In the genomic region with DNA sequence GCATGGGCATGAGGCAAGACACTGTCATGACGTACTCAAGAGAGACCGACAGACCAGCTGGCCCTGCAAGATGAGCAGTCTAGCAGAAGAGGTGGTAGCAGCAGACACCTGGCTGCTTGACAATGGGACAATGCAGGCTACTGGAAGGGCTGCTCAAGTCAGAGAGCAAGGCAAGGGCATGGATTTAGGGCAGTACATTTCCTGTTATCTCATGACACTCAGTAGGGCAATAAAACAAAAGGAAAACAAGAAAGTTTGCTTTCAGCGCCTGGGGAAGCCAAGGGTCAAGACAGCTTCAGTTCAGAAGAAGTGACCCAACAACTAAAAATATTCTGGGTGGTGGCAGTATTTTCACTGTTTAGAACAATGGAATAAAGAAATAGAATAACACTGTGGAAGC, we compare ENCODE assay signal across 23 cellular contexts.
"Had no signal": no experiment of that assay in that cellular context is flagged by ENCODE, and none has a peak within 500 bp of the region (broad histone marks: within the 10 kb centered on the region; RNA-seq: fewer than 3 reads in every experiment).

No MANE protein-coding gene starts in this region.

- H3K36me3 Mint-ChIP-seq: immature natural killer cell, natural killer cell, neural progenitor cell had no signal

- DNase-seq: cortex of kidney; effector memory CD8-positive, alpha-beta T cell; erythroblast; esophagus squamous epithelium; foreskin melanocyte; hypothalamus; immature natural killer cell; islet precursor cell; kidney glomerular epithelial cell; left ventricle myocardium superior; lower lobe of right lung; natural killer cell; stimulated activated CD4-positive, alpha-beta T cell treated with anti-CD3 and anti-CD28 coated beads, Interleukin-12 subunit alpha, Interleukin-12 subunit beta, amount 100 ng/mL, for 4 hours; stimulated activated CD4-positive, alpha-beta T cell treated with anti-CD3 and anti-CD28 coated beads, Interleukin-1b, Interleukin-23, amount 100 ng/mL, for 48 hours; stimulated activated CD4-positive, alpha-beta T cell treated with anti-CD3 and anti-CD28 coated beads, Interleukin-4, amount 100 ng/mL, for 1 hour; stimulated activated CD8-positive, alpha-beta memory T cell treated with anti-CD3 and anti-CD28 coated beads, Interleukin-4, amount 100 ng/mL, for 48 hours; stimulated activated naive CD4-positive, alpha-beta T cell treated with Interleukin-2 at 50 U/mL for 16 hours; stomach; thyroid gland; trophoblast cell had no signal

- ATAC-seq: effector memory CD8-positive, alpha-beta T cell; left ventricle myocardium superior; lower lobe of right lung; natural killer cell; sciatic nerve had no signal

- H3K9me3 Mint-ChIP-seq: neural progenitor cell had no signal

- H3K27ac Mint-ChIP-seq: effector memory CD8-positive, alpha-beta T cell; immature natural killer cell; natural killer cell; neural progenitor cell; progenitor cell of endocrine pancreas had no signal

- H3K4me1 Mint-ChIP-seq: immature natural killer cell, natural killer cell, neural progenitor cell had no signal

- H3K4me3 Mint-ChIP-seq: effector memory CD8-positive, alpha-beta T cell; immature natural killer cell; natural killer cell; neural progenitor cell had no signal
